25 cellular contexts compared by ENCODE assay signal in genomic region chr6:139336994-139337393, GRCh38. TPM values are rescaled to one million over a fixed set of nuclear protein-coding genes. Genes with fewer than 3 reads are reported as not detected.
A peak's percentile ranks its signal among the peaks of the same experiment; 100 is the strongest.
DNase-seq lines count a peak whose midpoint lies in the region; ATAC-seq, FAIRE-seq and TF ChIP-seq lines count a peak whose summit lies in the region.
"Had no signal": no experiment of that assay in that cellular context is flagged by ENCODE, and none has a peak within 500 bp of the region (broad histone marks: within the 10 kb centered on the region; RNA-seq: fewer than 3 reads in every experiment).

No MANE protein-coding gene starts in this region.

- peak; percentile 5 for FAIRE-seq in GM12891 (lab: Jason Lieb, UNC)
- FAIRE-seq: astrocyte, endometrium, GM18507 had no signal

- 40 to 66% (median 52%) methylated on average over 2 of the region's 2 CpGs for WGBS in psoas muscle, 3 donors

- H3K36me3 Mint-ChIP-seq in T-helper 17 cell (ENCODE audit: low read depth): peaks cover 6% of the 10 kb centered on the region
- H3K36me3 Mint-ChIP-seq in activated CD8-positive, alpha-beta T cell treated with anti-CD3 and anti-CD28 coated beads for 36 hours (ENCODE audit: low read depth): no peaks in the 10 kb centered on the region

- no peaks in the 10 kb centered on the region for H3K27me3 Mint-ChIP-seq in T-helper 17 cell
- no peaks in the 10 kb centered on the region for H3K27me3 Mint-ChIP-seq in activated CD8-positive, alpha-beta T cell treated with anti-CD3 and anti-CD28 coated beads for 36 hours
- H3K27me3 Mint-ChIP-seq: activated CD4-positive, alpha-beta T cell treated with anti-CD3 and anti-CD28 coated beads, Interleukin-2, amount 10 ng/mL, durations not matched to agents 24 days and 14 days; naive thymus-derived CD4-positive, alpha-beta T cell had no signal

- no peaks in the 10 kb centered on the region for H3K27me3 ChIP-seq in psoas muscle (ENCODE audit: insufficient read depth in 3 of 3, low read length in 2 of 3)
- no peaks in the 10 kb centered on the region for H3K27me3 ChIP-seq in dorsolateral prefrontal cortex
- H3K27me3 ChIP-seq: upper lobe of right lung had no signal

- TF ChIP-seq POLR2A in GM12891 (IDR thresholded peaks at IDR 0.05; ENCODE audit: low read depth, low read length): no peak

- TF ChIP-seq CTCF in psoas muscle (IDR thresholded peaks at IDR 0.05) (no peak), dorsolateral prefrontal cortex (IDR thresholded peaks at IDR 0.05 in 54 of 56, conservative IDR thresholded peaks at IDR 0.05 in 2 of 56; ENCODE audit: low read depth in 1 of 56, partially characterized antibody in 56 of 56) (no peak)
- TF ChIP-seq CTCF in activated CD8-positive, alpha-beta T cell treated with anti-CD3 and anti-CD28 coated beads for 36 hours (IDR thresholded peaks at IDR 0.05): no peak

- ATAC-seq in HG03469 (IDR thresholded peaks at IDR 0.05; ENCODE audit: unreplicated experiment): peak; percentile 16
- no peak for ATAC-seq in T-helper 17 cell
- ATAC-seq in psoas muscle: no peak
- ATAC-seq in activated CD8-positive, alpha-beta T cell treated with anti-CD3 and anti-CD28 coated beads for 36 hours: no peak
- ATAC-seq: activated T-cell treated with anti-CD3 and anti-CD28 coated beads, Interleukin-2, amount 50 U/mL, for 4 hours; naive thymus-derived CD4-positive, alpha-beta T cell; PC-3; SK-N-SH treated with all-trans-retinoic acid at 6 μM for 48 hours; upper lobe of right lung had no signal

- DNase-seq in GM12891 (ENCODE audit: insufficient read length, low spot score): no peak
- DNase-seq in T-helper 17 cell: no peak
- no peak for DNase-seq in psoas muscle
- DNase-seq in activated CD8-positive, alpha-beta T cell treated with anti-CD3 and anti-CD28 coated beads for 36 hours: no peak
- no peak for DNase-seq in NCI-H774 (lab: John Stamatoyannopoulos, UW)
- no peak for DNase-seq in dorsolateral prefrontal cortex
- DNase-seq in foreskin melanocyte: no peak
- DNase-seq: activated CD4-positive, alpha-beta T cell treated with anti-CD3 and anti-CD28 coated beads, Interleukin-2, amount 10 ng/mL, durations not matched to agents 24 days and 14 days; activated gamma-delta T cell treated with Interleukin-2 at 50 U/mL for 16 hours; activated T-cell treated with anti-CD3 and anti-CD28 coated beads, Interleukin-2, amount 50 U/mL, for 4 hours; GF-D8; islet precursor cell; naive thymus-derived CD4-positive, alpha-beta T cell; PC-3; retina; upper lobe of right lung had no signal

- CTCF ChIA-PET in activated CD8-positive, alpha-beta T cell treated with anti-CD3 and anti-CD28 coated beads for 36 hours (lab: Charles Lee): interaction anchor here (1.0 to 3.0 kb wide), 3 partner anchors 12 to 117 kb away, joined by 3 to 9 read pairs (median 8); no protein-coding TSS in a partner anchor

- intact Hi-C loops in psoas muscle (cut with DNase I): loop anchor here in 1 of 2 donors (5.0 kb wide), 1 partner anchor 40 kb away; no protein-coding TSS in a partner anchor
- intact Hi-C loops in activated CD8-positive, alpha-beta T cell treated with anti-CD3 and anti-CD28 coated beads for 36 hours (cut with micrococcal nuclease): no loop called here
- intact Hi-C loops in dorsolateral prefrontal cortex (cut with DNase I): no loop called here

- peaks cover 3% of the 10 kb centered on the region for H3K9me3 Mint-ChIP-seq in activated CD8-positive, alpha-beta T cell treated with anti-CD3 and anti-CD28 coated beads for 36 hours
- H3K9me3 Mint-ChIP-seq: activated CD4-positive, alpha-beta T cell treated with anti-CD3 and anti-CD28 coated beads, Interleukin-2, amount 10 ng/mL, durations not matched to agents 24 days and 14 days; activated T-cell treated with anti-CD3 and anti-CD28 coated beads, Interleukin-2, amount 50 U/mL, for 4 hours had no signal

- POLR2A ChIA-PET in activated CD8-positive, alpha-beta T cell treated with anti-CD3 and anti-CD28 coated beads for 36 hours (lab: Charles Lee): interaction anchor here (1.2 kb wide), 1 partner anchor 120 kb away, joined by 3 read pairs; no protein-coding TSS in a partner anchor

- H3K27ac ChIP-seq in psoas muscle (peak overlapping the region; percentile 39), dorsolateral prefrontal cortex (no peak overlapping the region)
- H3K27ac ChIP-seq: upper lobe of right lung, VCaP had no signal

- H3K27ac Mint-ChIP-seq in T-helper 17 cell: peak overlapping the region; percentile 14
- no peak overlapping the region for H3K27ac Mint-ChIP-seq in activated CD8-positive, alpha-beta T cell treated with anti-CD3 and anti-CD28 coated beads for 36 hours
- H3K27ac Mint-ChIP-seq: activated CD4-positive, alpha-beta T cell treated with anti-CD3 and anti-CD28 coated beads, Interleukin-2, amount 10 ng/mL, durations not matched to agents 24 days and 14 days had no signal

- no peak overlapping the region for H3K4me3 Mint-ChIP-seq in T-helper 17 cell
- H3K4me3 Mint-ChIP-seq in activated CD8-positive, alpha-beta T cell treated with anti-CD3 and anti-CD28 coated beads for 36 hours: no peak overlapping the region
- H3K4me3 Mint-ChIP-seq: activated CD4-positive, alpha-beta T cell treated with anti-CD3 and anti-CD28 coated beads, Interleukin-2, amount 10 ng/mL, durations not matched to agents 24 days and 14 days; activated T-cell treated with anti-CD3 and anti-CD28 coated beads, Interleukin-2, amount 50 U/mL, for 4 hours; mesothelial cell of epicardium; naive thymus-derived CD4-positive, alpha-beta T cell had no signal

- no peak overlapping the region for H3K4me3 ChIP-seq in psoas muscle
- H3K4me3 ChIP-seq in dorsolateral prefrontal cortex: no peak overlapping the region
- H3K4me3 ChIP-seq: upper lobe of right lung had no signal

- H3K4me1 ChIP-seq in psoas muscle: peaks cover 48% of the 10 kb centered on the region

- H3K4me1 Mint-ChIP-seq in T-helper 17 cell: no peaks in the 10 kb centered on the region
- peaks cover 3% of the 10 kb centered on the region for H3K4me1 Mint-ChIP-seq in activated CD8-positive, alpha-beta T cell treated with anti-CD3 and anti-CD28 coated beads for 36 hours (ENCODE audit: low read depth)
- H3K4me1 Mint-ChIP-seq: activated CD4-positive, alpha-beta T cell treated with anti-CD3 and anti-CD28 coated beads, Interleukin-2, amount 10 ng/mL, durations not matched to agents 24 days and 14 days had no signal

- H3K36me3 ChIP-seq in psoas muscle (ENCODE audit: insufficient read depth in 1 of 2, low read depth in 1 of 2): no peaks in the 10 kb centered on the region
- H3K36me3 ChIP-seq: upper lobe of right lung had no signal

- H3K9me3 ChIP-seq in T-helper 17 cell (ENCODE audit: control insufficient read depth, low read length, poor library complexity, severe bottlenecking) (no peaks in the 10 kb centered on the region), psoas muscle (no peaks in the 10 kb centered on the region)
- H3K9me3 ChIP-seq: upper lobe of right lung had no signal

TF ChIP-seq in GM12891, 5 proteins besides CTCF, POLR2A, EP300 and RAD21:
- no peak for TF ChIP-seq POU2F2 (IDR thresholded peaks at IDR 0.05; ENCODE audit: low read depth, low read length)
- TF ChIP-seq PAX5 (IDR thresholded peaks at IDR 0.05; ENCODE audit: insufficient read depth, low read length, severe bottlenecking): no peak
- TF ChIP-seq TAF1 (IDR thresholded peaks at IDR 0.05; ENCODE audit: low read depth, low read length): no peak
- TF ChIP-seq SPI1 (IDR thresholded peaks at IDR 0.05; ENCODE audit: low read depth, low read length): no peak
- TF ChIP-seq POLR2AphosphoS5 (IDR thresholded peaks at IDR 0.05; ENCODE audit: low read depth, low read length): no peak
TF ChIP-seq in GM12891: peak in this region for 0.

RNA-seq across cellular contexts. Expression of gene CITED2, which starts 37.5 kb away (rescaled TPM):
- 9.6 TPM for polyA plus RNA-seq in GM12891 (2012; ENCODE audit: low read depth, missing spikeins)
- total RNA-seq in T-helper 17 cell (100 to 1,000 TPM; 156 to 170 TPM), psoas muscle (100 to 1,000 TPM in 2 of 4 donors, 10 to 100 TPM in 2; 33.8 to 154 (median 76.3) TPM), dorsolateral prefrontal cortex (100 to 1,000 TPM in 2 of 120 experiments, 10 to 100 TPM in 118; 15.6 to 110 (median 54.9) TPM)
- 100 to 1,000 TPM in 2 of 3 donors, 10 to 100 TPM in 1; 15.3 to 414 (median 230) TPM for polyA plus RNA-seq in psoas muscle
- total RNA-seq in activated CD8-positive, alpha-beta T cell treated with anti-CD3 and anti-CD28 coated beads for 36 hours: 10 to 100 TPM; 37.5 to 39.7 TPM

RNA-seq across cellular contexts. Expression of gene TXLNB, which starts 45.2 kb away (rescaled TPM):
- polyA plus RNA-seq in GM12891 (2012; ENCODE audit: low read depth, missing spikeins): 1.7 TPM
- under 1 TPM; 0.42 to 0.52 TPM for total RNA-seq in T-helper 17 cell
- 100 to 1,000 TPM; 128 to 230 (median 158) TPM for total RNA-seq in psoas muscle
- polyA plus RNA-seq in psoas muscle: 10 to 100 TPM in 2 of 3 donors, 1 to 10 TPM in 1; 1.8 to 40.7 (median 32.1) TPM
- total RNA-seq in activated CD8-positive, alpha-beta T cell treated with anti-CD3 and anti-CD28 coated beads for 36 hours: under 1 TPM; 0.11 to 0.22 TPM
- 1 to 10 TPM in 106 of 120 experiments, under 1 TPM in 14; 0.38 to 3.3 (median 1.6) TPM for total RNA-seq in dorsolateral prefrontal cortex
- total RNA-seq: A673, osteocyte had no signal

Comparison
In these comparisons a context has a peak if more than half of its experiments do, and no peak if none do; other contexts are left out.
1. RNA of gene TXLNB, which starts 45.2 kb away (total RNA-seq): 128 to 230 TPM in psoas muscle; 0.38 to 3.3 TPM in dorsolateral prefrontal cortex, 0.42 to 0.52 TPM in T-helper 17 cell and 0.11 to 0.22 TPM in activated CD8-positive, alpha-beta T cell treated with anti-CD3 and anti-CD28 coated beads for 36 hours; every median in the first group is over 10 times any median in the second.